31 cellular contexts compared by ENCODE assay signal in the genomic region with DNA sequence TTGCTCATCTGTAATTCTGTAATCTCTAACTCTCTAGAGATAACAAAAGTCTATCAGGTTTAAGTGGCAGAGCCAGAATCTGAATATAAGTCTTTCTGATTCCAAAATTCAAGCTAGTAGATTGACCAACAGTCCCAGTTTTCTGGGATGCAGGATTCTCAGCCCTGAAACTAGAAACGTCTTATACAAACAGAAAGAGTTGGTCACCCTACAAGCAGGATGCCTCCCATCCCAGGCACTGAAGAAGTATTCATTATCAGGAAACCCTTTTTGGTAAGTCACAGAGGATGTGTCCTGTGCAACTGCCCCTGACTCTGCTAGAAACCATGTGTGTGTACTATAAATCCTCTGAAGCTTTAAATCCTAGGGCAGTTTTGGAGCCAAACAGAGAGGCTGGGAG.
DNase-seq lines count a peak whose midpoint lies in the region; ATAC-seq and TF ChIP-seq lines count a peak whose summit lies in the region.
"Had no signal": no experiment of that assay in that cellular context is flagged by ENCODE, and none has a peak within 500 bp of the region (broad histone marks: within the 10 kb centered on the region; RNA-seq: fewer than 3 reads in every experiment).

No MANE protein-coding gene starts in this region.

- H3K14ac ChIP-seq in mesenchymal stem cell (ENCODE audit: low read length in 2 of 2), result no peak overlapping the region

- no peak overlapping the region for H4K8ac ChIP-seq in mesenchymal stem cell (ENCODE audit: low read length)

- H3K79me2 ChIP-seq in KMS-11 (ENCODE audit: insufficient read depth, low read depth), result peaks cover 47% of the 10 kb centered on the region; the same call in 1 of the 2 replicates

- intact Hi-C loops in vagina (cut with DNase I), result no loop called here

- no peak for TF ChIP-seq CTCF in AG09319 (IDR thresholded peaks at IDR 0.05; ENCODE audit: low read depth, low read length)
- TF ChIP-seq CTCF in KMS-11 (conservative IDR thresholded peaks at IDR 0.05; ENCODE audit: low read depth, low read length), result no peak
- TF ChIP-seq CTCF in WTC11 (IDR thresholded peaks at IDR 0.05), result no peak
- TF ChIP-seq CTCF in vagina (IDR thresholded peaks at IDR 0.05), result no peak

- no peaks in the 10 kb centered on the region for H4K20me1 ChIP-seq in KMS-11 (ENCODE audit: insufficient read depth)

- H3K18ac ChIP-seq in mesenchymal stem cell (ENCODE audit: low read depth in 1 of 2, low read length in 2 of 2), result no peak overlapping the region

- no peak overlapping the region for H3K4ac ChIP-seq in mesenchymal stem cell (ENCODE audit: low read depth in 1 of 2, low read length in 2 of 2)

- no peak overlapping the region for H2BK5ac ChIP-seq in mesenchymal stem cell (ENCODE audit: low read depth, low read length, poor library complexity, severe bottlenecking)

- DNase-seq in AG09319 (ENCODE audit: extremely low read depth, low read depth), result peak; percentile 8
- DNase-seq in WTC11 (ENCODE audit: low spot score), result no peak
- DNase-seq in mesenchymal stem cell, result no peak
- no peak for DNase-seq in NCI-H226
- no peak for DNase-seq in effector CD8-positive, alpha-beta T cell (lab: John Stamatoyannopoulos, UW)
- DNase-seq in NCI-H510A (lab: John Stamatoyannopoulos, UW), result no peak
- DNase-seq in vagina (ENCODE audit: extremely low spot score in 2 of 2), result no peak
- DNase-seq: 8988T; activated CD4-positive, alpha-beta memory T cell treated with anti-CD3 and anti-CD28 coated beads, Interleukin-2, amount 10 ng/mL, durations not matched to agents 7 days and 5 days; activated CD4-positive, alpha-beta T cell treated with anti-CD3 and anti-CD28 coated beads for 1 hour; activated CD8-positive, alpha-beta memory T cell treated with anti-CD3 and anti-CD28 coated beads, Interleukin-2, amount 50 U/mL, for 4 hours; activated naive CD4-positive, alpha-beta T cell; DMS 273 treated with DMSO at 0.1 percent for 48 hours; EL; H9; lower lobe of right lung; NCI-H1092; NCI-H1694; NCI-H2171; NCI-H510A treated with DMSO at 0.1 percent for 48 hours; occipital lobe; PC-9; substantia nigra; T-helper 17 cell; upper lobe of left lung had no signal

- H3K4me2 ChIP-seq in KMS-11 (peak overlapping the region; percentile 93), mesenchymal stem cell (ENCODE audit: low read length, poor library complexity, severe bottlenecking) (no peak overlapping the region)
- H3K4me2 ChIP-seq: PC-9 had no signal

- WGBS in mesenchymal stem cell, result 19% methylated on average over 1 of the region's 1 CpG

- H3K9ac ChIP-seq in KMS-11, result no peak overlapping the region
- H3K9ac ChIP-seq in mesenchymal stem cell (ENCODE audit: low read length), result peak overlapping the region; percentile 69

- H3K4me1 ChIP-seq in KMS-11 (ENCODE audit: low read depth, poor library complexity, severe bottlenecking), result peaks cover 65% of the 10 kb centered on the region
- H3K4me1 ChIP-seq in mesenchymal stem cell (ENCODE audit: control insufficient read depth, insufficient read depth, low read depth, low read length), result peaks cover 6% of the 10 kb centered on the region
- H3K4me1 ChIP-seq in vagina, result peaks cover 50% of the 10 kb centered on the region

- H3K27me3 ChIP-seq in KMS-11 (ENCODE audit: insufficient read depth, low read depth) (no peaks in the 10 kb centered on the region), mesenchymal stem cell (ENCODE audit: control insufficient read depth in 1 of 2, insufficient read depth in 1 of 2, low read length in 2 of 2) (no peaks in the 10 kb centered on the region), vagina (no peaks in the 10 kb centered on the region)
- H3K27me3 ChIP-seq: upper lobe of left lung had no signal

- H3K36me3 ChIP-seq in KMS-11 (ENCODE audit: insufficient read depth), result no peaks in the 10 kb centered on the region
- H3K36me3 ChIP-seq in mesenchymal stem cell (ENCODE audit: control insufficient read depth in 1 of 2, insufficient read depth in 2 of 2, low read depth in 1 of 2, low read length in 2 of 2), result no peaks in the 10 kb centered on the region
- H3K36me3 ChIP-seq in vagina, result no peaks in the 10 kb centered on the region
- H3K36me3 ChIP-seq: lower lobe of right lung, upper lobe of left lung had no signal

- peak overlapping the region; percentile 80 for H3K27ac Mint-ChIP-seq in WTC11
- H3K27ac Mint-ChIP-seq: activated CD4-positive, alpha-beta memory T cell treated with anti-CD3 and anti-CD28 coated beads, Interleukin-2, amount 10 ng/mL, durations not matched to agents 7 days and 5 days; stimulated activated memory B cell treated with anti-CD40 and anti-IgM and Interleukin-4, amounts not matched to agents 10 μg/mL and 1 μg/mL and 100 μg/mL, for 72 hours; T-helper 17 cell had no signal

- ATAC-seq in WTC11, result no peak
- ATAC-seq: esophagus mucosa, HepG2, lower lobe of right lung, T-helper 17 cell had no signal

- no peak overlapping the region for H2AK5ac ChIP-seq in mesenchymal stem cell (ENCODE audit: low read length, severe bottlenecking)

- H3K23ac ChIP-seq in mesenchymal stem cell (ENCODE audit: low read length in 2 of 2), result no peak overlapping the region

- H4K91ac ChIP-seq in mesenchymal stem cell (ENCODE audit: low read length), result no peak overlapping the region

- CTCF ChIA-PET in WTC11 (lab: Charles Lee), result interaction anchor here (0.6 kb wide), 1 partner anchor 82 kb away, joined by 3 read pairs; no protein-coding TSS in a partner anchor

- no peak overlapping the region for H3K4me3 ChIP-seq in KMS-11 (IDR thresholded peaks at IDR 0.05; ENCODE audit: insufficient read depth, low read depth, low read length)
- H3K4me3 ChIP-seq in mesenchymal stem cell (ENCODE audit: insufficient read depth in 1 of 2, low read depth in 1 of 2, low read length in 2 of 2), result peak overlapping the region in 1 of 2 experiments; percentile 13
- no peak overlapping the region for H3K4me3 ChIP-seq in vagina
- H3K4me3 ChIP-seq: lower lobe of right lung, PC-9, upper lobe of left lung had no signal

- no peaks in the 10 kb centered on the region for H3K9me3 ChIP-seq in mesenchymal stem cell (ENCODE audit: control insufficient read depth, low read length)
- H3K9me3 ChIP-seq in vagina, result no peaks in the 10 kb centered on the region
- H3K9me3 ChIP-seq: lower lobe of right lung, upper lobe of left lung had no signal

- POLR2A ChIA-PET in WTC11 (lab: Charles Lee), result no interaction called here

- H2AFZ ChIP-seq in KMS-11 (ENCODE audit: low read depth), result no peak overlapping the region
- no peak overlapping the region for H2AFZ ChIP-seq in mesenchymal stem cell (ENCODE audit: low read depth, low read length)
- H2AFZ ChIP-seq: PC-9 had no signal

- H3K27me3 Mint-ChIP-seq in WTC11 (ENCODE audit: low read depth), result no peaks in the 10 kb centered on the region
- H3K27me3 Mint-ChIP-seq: central memory CD8-positive, alpha-beta T cell; naive thymus-derived CD8-positive, alpha-beta T cell; T-helper 17 cell had no signal

- no peak overlapping the region for H2BK15ac ChIP-seq in mesenchymal stem cell (ENCODE audit: low read depth, poor library complexity, severe bottlenecking)

- 0 out of 2 replicates have a peak overlapping the region, but pooled peaks have one; percentile 6 for H3K4me3 Mint-ChIP-seq in WTC11
- H3K4me3 Mint-ChIP-seq: activated CD4-positive, alpha-beta memory T cell treated with anti-CD3 and anti-CD28 coated beads, Interleukin-2, amount 10 ng/mL, durations not matched to agents 7 days and 5 days; central memory CD8-positive, alpha-beta T cell; H9; stimulated activated memory B cell treated with anti-CD40 and anti-IgM and Interleukin-4, amounts not matched to agents 10 μg/mL and 1 μg/mL and 100 μg/mL, for 72 hours; T-helper 17 cell had no signal

- no peak for TF ChIP-seq POLR2A in vagina (IDR thresholded peaks at IDR 0.05)

- peaks cover under 1% of the 10 kb centered on the region for H3K9me3 Mint-ChIP-seq in WTC11
- H3K9me3 Mint-ChIP-seq: activated CD4-positive, alpha-beta memory T cell treated with anti-CD3 and anti-CD28 coated beads, Interleukin-2, amount 10 ng/mL, durations not matched to agents 7 days and 5 days; central memory CD8-positive, alpha-beta T cell; stimulated activated memory B cell treated with anti-CD40 and anti-IgM and Interleukin-4, amounts not matched to agents 10 μg/mL and 1 μg/mL and 100 μg/mL, for 72 hours had no signal

- no peak overlapping the region for H2BK12ac ChIP-seq in mesenchymal stem cell (ENCODE audit: low read length in 2 of 2)

- H3K36me3 Mint-ChIP-seq in WTC11, result no peaks in the 10 kb centered on the region
- H3K36me3 Mint-ChIP-seq: naive thymus-derived CD8-positive, alpha-beta T cell; stimulated activated memory B cell treated with anti-CD40 and anti-IgM and Interleukin-4, amounts not matched to agents 10 μg/mL and 1 μg/mL and 100 μg/mL, for 72 hours had no signal

- peaks cover 35% of the 10 kb centered on the region for H3K79me1 ChIP-seq in mesenchymal stem cell (replicated peaks; ENCODE audit: low read length, poor library complexity, severe bottlenecking)

- H3K27ac ChIP-seq in KMS-11 (peak overlapping the region; percentile 64), mesenchymal stem cell (ENCODE audit: low read length, poor library complexity, severe bottlenecking) (no peak overlapping the region), vagina (no peak overlapping the region)
- H3K27ac ChIP-seq: lower lobe of right lung, PC-9, upper lobe of left lung had no signal

- H2BK120ac ChIP-seq in mesenchymal stem cell (ENCODE audit: low read depth, low read length), result no peak overlapping the region

- peaks cover 87% of the 10 kb centered on the region for H3K4me1 Mint-ChIP-seq in WTC11

TF ChIP-seq in WTC11, 78 proteins besides CTCF, POLR2A, EP300 and RAD21:
- TF ChIP-seq, protein P1, sequence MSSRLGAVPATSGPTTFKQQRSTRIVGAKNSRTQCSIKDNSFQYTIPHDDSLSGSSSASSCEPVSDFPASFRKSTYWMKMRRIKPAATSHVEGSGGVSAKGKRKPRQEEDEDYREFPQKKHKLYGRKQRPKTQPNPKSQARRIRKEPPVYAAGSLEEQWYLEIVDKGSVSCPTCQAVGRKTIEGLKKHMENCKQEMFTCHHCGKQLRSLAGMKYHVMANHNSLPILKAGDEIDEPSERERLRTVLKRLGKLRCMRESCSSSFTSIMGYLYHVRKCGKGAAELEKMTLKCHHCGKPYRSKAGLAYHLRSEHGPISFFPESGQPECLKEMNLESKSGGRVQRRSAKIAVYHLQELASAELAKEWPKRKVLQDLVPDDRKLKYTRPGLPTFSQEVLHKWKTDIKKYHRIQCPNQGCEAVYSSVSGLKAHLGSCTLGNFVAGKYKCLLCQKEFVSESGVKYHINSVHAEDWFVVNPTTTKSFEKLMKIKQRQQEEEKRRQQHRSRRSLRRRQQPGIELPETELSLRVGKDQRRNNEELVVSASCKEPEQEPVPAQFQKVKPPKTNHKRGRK (CRISPR knock-in tag; IDR thresholded peaks at IDR 0.05; ENCODE audit: borderline replicate concordance), result no peak
